1 cellular context compared by ENCODE assay signal in the genomic region with DNA sequence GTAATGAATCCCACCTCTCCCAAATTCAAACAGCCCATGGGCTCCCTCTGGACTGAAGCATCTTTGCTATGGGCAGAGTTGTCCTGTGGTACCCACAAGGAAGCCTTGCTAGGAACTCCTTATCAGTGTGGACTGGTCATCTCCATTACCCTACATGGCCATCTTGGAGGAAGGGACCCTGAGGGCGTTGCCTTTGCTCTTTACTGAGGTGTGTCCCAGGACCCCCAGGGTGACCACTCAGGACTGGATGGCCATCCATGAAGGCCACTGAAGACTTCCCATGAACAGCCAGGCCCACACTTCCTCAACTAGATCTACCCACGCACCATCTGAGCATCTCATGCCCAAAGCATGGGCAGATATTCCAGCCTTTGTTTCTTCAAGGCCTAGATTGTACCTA.
TF ChIP-seq lines count a peak whose summit lies in the region.

No MANE protein-coding gene starts in this region.

TF ChIP-seq in IMR-90, 13 proteins besides CTCF, POLR2A, EP300 and RAD21:
- no peak for TF ChIP-seq MXI1 (IDR thresholded peaks at IDR 0.05; ENCODE audit: borderline replicate concordance, low read depth, low read length)
- TF ChIP-seq MAZ (IDR thresholded peaks at IDR 0.05; ENCODE audit: borderline replicate concordance, low read depth, low read length), result no peak
- TF ChIP-seq RFX5 (IDR thresholded peaks at IDR 0.05; ENCODE audit: low read depth, low read length), result no peak
- no peak for TF ChIP-seq FOS (IDR thresholded peaks at IDR 0.05; ENCODE audit: low read depth, low read length)
